19 cellular contexts compared by ENCODE assay signal in the genomic region with DNA sequence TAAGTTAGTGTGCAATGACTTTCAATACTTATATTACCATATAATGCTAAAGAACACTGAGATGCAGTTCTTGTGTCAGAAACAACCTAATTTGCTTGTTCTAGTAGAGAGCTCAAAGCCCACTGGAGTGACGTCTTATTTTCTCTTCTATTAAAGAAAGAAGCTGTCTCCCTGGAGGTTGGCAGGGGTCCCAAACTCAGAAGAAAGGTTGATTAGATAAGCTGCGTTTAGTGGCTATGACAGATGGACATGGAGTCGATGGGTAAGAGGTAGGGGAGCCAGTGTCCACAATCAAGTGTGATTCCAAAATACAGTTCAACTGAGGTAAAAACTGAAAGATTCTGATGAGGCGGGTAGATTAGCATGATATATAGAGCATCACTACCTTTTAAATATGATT.
DNase-seq lines count a peak whose midpoint lies in the region; ATAC-seq and TF ChIP-seq lines count a peak whose summit lies in the region.
"Had no signal": no experiment of that assay in that cellular context is flagged by ENCODE, and none has a peak within 500 bp of the region (broad histone marks: within the 10 kb centered on the region; RNA-seq: fewer than 3 reads in every experiment).

No MANE protein-coding gene starts in this region.

- TF ChIP-seq CTCF in natural killer cell (IDR thresholded peaks at IDR 0.05), result no peak

- in situ Hi-C loops in G401 (cut with HindIII; ENCODE audit: low sequenced_read_pairs), result no loop called here

- H3K27me3 Mint-ChIP-seq in natural killer cell (ENCODE audit: low read depth in 2 of 2), result no peaks in the 10 kb centered on the region
- H3K27me3 Mint-ChIP-seq: B cell had no signal

- no peak overlapping the region for H3K27ac Mint-ChIP-seq in natural killer cell
- H3K27ac Mint-ChIP-seq: B cell, CD14-positive monocyte had no signal

- H3K4me3 Mint-ChIP-seq in natural killer cell, result no peak overlapping the region
- H3K4me3 Mint-ChIP-seq: B cell, CD14-positive monocyte had no signal

- peak; percentile 76 for DNase-seq in COR-L47 (lab: John Stamatoyannopoulos, UW)
- peak; percentile 84 for DNase-seq in G401 (ENCODE audit: low spot score)
- DNase-seq in NCI-H82 treated with DMSO at 0.1 percent for 48 hours (lab: John Stamatoyannopoulos, UW; ENCODE audit: unreplicated experiment), result peak; percentile 36
- DNase-seq in cerebellum (ENCODE audit: low spot score), result peak; percentile 42
- DNase-seq in natural killer cell, result no peak
- DNase-seq: GOT3, HCEC 1CT, MG63, NCI-H1436 treated with DMSO at 0.1 percent for 48 hours, NCI-H2081 treated with DMSO at 0.1 percent for 48 hours, NCI-H2171 treated with DMSO at 0.1 percent for 48 hours, Right ventricle myocardium superior, SW 1271 had no signal

- H3K9me3 Mint-ChIP-seq in natural killer cell, result peaks cover 13% of the 10 kb centered on the region in 2 donors

- no peaks in the 10 kb centered on the region for H3K4me1 Mint-ChIP-seq in natural killer cell
- H3K4me1 Mint-ChIP-seq: B cell, CD14-positive monocyte had no signal

- no peaks in the 10 kb centered on the region for H3K36me3 Mint-ChIP-seq in natural killer cell
- H3K36me3 Mint-ChIP-seq: CD14-positive monocyte had no signal

- intact Hi-C loops in natural killer cell (cut with micrococcal nuclease), result no loop called here

- no peak for ATAC-seq in natural killer cell
- no peak for ATAC-seq in GM18520 (IDR thresholded peaks at IDR 0.05; ENCODE audit: unreplicated experiment)
- no peak for ATAC-seq in GM21576 (IDR thresholded peaks at IDR 0.05; ENCODE audit: unreplicated experiment)
- ATAC-seq: A549, K562 had no signal
